9 cellular contexts compared by ENCODE assay signal in the genomic region with DNA sequence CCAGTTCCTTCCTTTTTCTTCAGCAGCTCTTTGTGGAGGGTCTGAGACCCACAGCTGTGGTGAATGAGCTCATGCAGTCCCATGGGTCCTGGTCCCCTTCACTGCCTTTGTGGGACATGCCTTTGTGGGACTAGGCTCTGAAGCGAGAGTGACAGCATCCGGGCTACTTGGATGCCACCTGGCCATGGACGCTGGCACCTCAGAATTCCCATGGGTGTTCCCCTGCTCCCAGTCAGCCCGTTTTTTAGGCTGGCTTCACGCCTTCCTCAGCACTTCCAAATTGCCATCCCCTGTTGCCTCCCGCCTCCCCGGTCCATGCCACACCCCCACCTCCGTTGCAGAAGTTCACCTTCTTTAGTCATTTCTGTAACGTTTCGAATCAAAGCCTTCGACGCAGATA. TPM values are rescaled to one million over a fixed set of nuclear protein-coding genes. Genes with fewer than 3 reads are reported as not detected.
DNase-seq lines count a peak whose midpoint lies in the region; ATAC-seq, FAIRE-seq and TF ChIP-seq lines count a peak whose summit lies in the region.
"Had no signal": no experiment of that assay in that cellular context is flagged by ENCODE, and none has a peak within 500 bp of the region (broad histone marks: within the 10 kb centered on the region; RNA-seq: fewer than 3 reads in every experiment).

No MANE protein-coding gene starts in this region.

- H3K27ac Mint-ChIP-seq in T-cell = peak overlapping the region; percentile 87 to 89
- no peak overlapping the region for H3K27ac Mint-ChIP-seq in HFFc6

- no peaks in the 10 kb centered on the region for H3K27me3 Mint-ChIP-seq in T-cell
- peaks cover 2% of the 10 kb centered on the region; the same call in 1 of the 2 replicates for H3K27me3 Mint-ChIP-seq in HFFc6 (ENCODE audit: insufficient read depth)

- no peak for TF ChIP-seq CTCF in HFFc6 (IDR thresholded peaks at IDR 0.05)
- TF ChIP-seq CTCF in WERI-Rb-1 (IDR thresholded peaks at IDR 0.05; ENCODE audit: low read depth, low read length) = no peak

- WGBS in small intestine, 3 donors = 76 to 81% (median 80%) methylated on average over 12 of the region's 12 CpGs

- H3K4me3 ChIP-seq in mucosa of rectum (ENCODE audit: low read length in 2 of 2) = peak overlapping the region; percentile 20 to 49
- no peak overlapping the region for H3K4me3 ChIP-seq in small intestine (ENCODE audit: low read depth in 1 of 2, low read length in 2 of 2)
- no peak overlapping the region for H3K4me3 ChIP-seq in WERI-Rb-1 (ENCODE audit: low read depth, low read length)

- peak overlapping the region; percentile 32 to 40 for H3K27ac ChIP-seq in mucosa of rectum (ENCODE audit: low read depth in 2 of 2, low read length in 2 of 2)
- H3K27ac ChIP-seq in small intestine (ENCODE audit: low read depth in 1 of 2, low read length in 1 of 2) = peak overlapping the region in 1 of 2 donors; percentile 65
- H3K27ac ChIP-seq in WERI-Rb-1 = no peak overlapping the region

- no peaks in the 10 kb centered on the region for H3K27me3 ChIP-seq in mucosa of rectum (ENCODE audit: control insufficient read depth in 2 of 2, insufficient read depth in 2 of 2, low read length in 2 of 2)
- no peaks in the 10 kb centered on the region for H3K27me3 ChIP-seq in small intestine (ENCODE audit: control insufficient read depth in 2 of 2, insufficient read depth in 2 of 2, low read length in 2 of 2)
- no peaks in the 10 kb centered on the region for H3K27me3 ChIP-seq in WERI-Rb-1 (ENCODE audit: insufficient read depth, low read depth, severe bottlenecking)

- H3K4me3 Mint-ChIP-seq in T-cell (peak overlapping the region; percentile 64 to 80 (median 76)), HFFc6 (no peak overlapping the region)

- H3K9ac ChIP-seq in mucosa of rectum (ENCODE audit: low read depth in 1 of 2, low read length in 2 of 2) = no peak overlapping the region

- CTCF ChIA-PET in T-cell (lab: Charles Lee) = interaction anchor here in 1 of 2 donors (0.9 to 1.4 kb wide), 4 partner anchors 10 to 160 kb away, joined by 3 to 7 read pairs (median 4); partner anchors contain the start of gene RPS6KA2

- POLR2A ChIA-PET in T-cell (lab: Charles Lee) = interaction anchor here (0.7 to 1.8 kb wide), 2 partner anchors 53 kb away, joined by 4 read pairs; no protein-coding TSS in a partner anchor

- H3K36me3 ChIP-seq in mucosa of rectum (ENCODE audit: control insufficient read depth in 2 of 2, insufficient read depth in 2 of 2, low read length in 2 of 2) (no peaks in the 10 kb centered on the region), small intestine (ENCODE audit: control insufficient read depth in 2 of 2, insufficient read depth in 2 of 2, low read length in 2 of 2) (no peaks in the 10 kb centered on the region), WERI-Rb-1 (no peaks in the 10 kb centered on the region; the same call in 1 of the 2 replicates)

- H3K9me3 Mint-ChIP-seq in T-cell = no peaks in the 10 kb centered on the region
- H3K9me3 Mint-ChIP-seq in HFFc6 = no peaks in the 10 kb centered on the region

- FAIRE-seq in small intestine (lab: Jason Lieb, UNC) = no peak

- H3K9me3 ChIP-seq in mucosa of rectum (ENCODE audit: control insufficient read depth in 2 of 2, low read length in 2 of 2) (no peaks in the 10 kb centered on the region), small intestine (ENCODE audit: control insufficient read depth, low read depth) (no peaks in the 10 kb centered on the region), WERI-Rb-1 (ENCODE audit: severe bottlenecking) (no peaks in the 10 kb centered on the region)

- ATAC-seq in GM18502 (IDR thresholded peaks at IDR 0.05; ENCODE audit: poor library complexity, unreplicated experiment) = peak; percentile 46
- ATAC-seq in GM21723 (IDR thresholded peaks at IDR 0.05; ENCODE audit: unreplicated experiment) = peak; percentile 17
- ATAC-seq in T-cell (replicated peaks in 1 of 4) = no peak

- H3K36me3 Mint-ChIP-seq in T-cell (peaks cover 8% of the 10 kb centered on the region), HFFc6 (ENCODE audit: low read depth) (no peaks in the 10 kb centered on the region)

- H3K4me1 ChIP-seq in mucosa of rectum (ENCODE audit: control insufficient read depth in 2 of 2, insufficient read depth in 2 of 2, low read length in 2 of 2) (peaks cover 0 to 3% of the 10 kb centered on the region in 2 donors), small intestine (ENCODE audit: control insufficient read depth in 2 of 2, insufficient read depth in 1 of 2, low read depth in 1 of 2, low read length in 1 of 2) (peaks cover 0 to 7% of the 10 kb centered on the region in 2 donors)

- H3K4me1 Mint-ChIP-seq in T-cell (peaks cover 30 to 32% (median 31%) of the 10 kb centered on the region in 3 donors), HFFc6 (ENCODE audit: low read depth) (peaks cover 4% of the 10 kb centered on the region; the same call in 1 of the 2 replicates)

- DNase-seq in T-cell (no peak), small intestine (no peak), HFFc6 (no peak), WERI-Rb-1 (no peak), NCI-H82 (lab: John Stamatoyannopoulos, UW) (no peak)
- DNase-seq: MM.1S had no signal

RNA-seq across cellular contexts. Expression of gene RAMACL, which starts 45.1 kb away (rescaled TPM):
- total RNA-seq in T-cell = 1 to 10 TPM in 3 of 5 donors, under 1 TPM in 2; 0.47 to 2.8 (median 1.2) TPM
- under 1 TPM in 1 of 3 donors, not detected in 2; 0.16 TPM for polyA plus RNA-seq in small intestine
- 1 to 10 TPM; 2.0 to 3.6 (median 2.8) TPM for total RNA-seq in HFFc6 (2021; fragmentation: NEBNext Ultra II Directional; extraction: Animal tissue kit (Norgen Biotek cat#: 25700))

Comparison
In these comparisons a context has a peak if more than half of its experiments do, and no peak if none do; other contexts are left out.
1. ATAC-seq: peak in GM18502 (single experiment) and GM21723 (single experiment); none in T-cell (0 of 4).
2. H3K4me3 ChIP-seq: peak in mucosa of rectum (2 of 2); none in small intestine (0 of 2) and WERI-Rb-1 (single experiment).